In the genomic region with DNA sequence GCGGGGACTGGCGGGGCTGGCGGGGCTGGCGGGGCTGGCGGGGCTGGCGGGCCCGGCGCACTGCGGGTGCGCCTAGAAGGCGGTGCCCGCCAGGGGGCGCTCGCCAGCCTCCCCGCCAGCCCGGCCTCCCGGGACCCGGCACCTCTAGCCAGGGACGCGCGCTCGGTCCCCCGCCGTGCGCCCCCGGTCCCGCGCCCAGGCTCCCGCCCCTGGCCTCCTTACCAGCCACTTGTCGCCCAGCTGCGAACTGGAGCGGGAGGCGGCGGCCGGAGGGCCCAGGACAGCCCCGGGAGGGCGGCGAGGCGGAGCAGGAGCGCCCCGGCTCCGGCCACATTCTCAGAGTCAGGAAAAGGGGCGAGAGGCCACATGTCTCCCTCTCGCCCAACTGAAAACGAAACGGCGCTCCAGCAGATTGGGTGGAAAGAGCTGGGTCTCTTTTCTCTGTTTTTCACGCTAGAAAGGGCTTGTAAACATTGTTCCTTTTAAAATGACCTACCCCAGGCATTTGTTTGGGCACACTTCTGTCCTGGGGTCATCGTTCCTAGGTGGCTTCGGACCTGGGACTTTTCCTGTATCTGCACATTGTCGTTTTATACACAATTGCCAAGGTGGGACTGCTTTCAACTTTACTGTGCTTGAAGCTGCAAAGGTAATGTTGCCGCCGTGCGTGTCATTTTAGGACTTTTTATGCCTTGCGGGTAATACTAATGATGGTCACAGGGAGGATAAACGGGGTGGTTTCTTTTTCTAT, we compare ENCODE assay signal across 8 cellular contexts. TPM values are rescaled to one million over a fixed set of nuclear protein-coding genes. Genes with fewer than 3 reads are reported as not detected.
A peak's percentile ranks its signal among the peaks of the same experiment; 100 is the strongest.
DNase-seq lines count a peak whose midpoint lies in the region; ATAC-seq and TF ChIP-seq lines count a peak whose summit lies in the region.

No MANE protein-coding gene starts in this region.

- no peaks in the 10 kb centered on the region for H3K9me3 Mint-ChIP-seq in neural crest cell

- H3K27me3 ChIP-seq in ACC112 (ENCODE audit: insufficient read depth, low read length) = peaks cover 43% of the 10 kb centered on the region
- peaks cover 0 to 16% (median 15%) of the 10 kb centered on the region in 3 donors for H3K27me3 ChIP-seq in stomach

- no peaks in the 10 kb centered on the region for H3K9me3 ChIP-seq in stomach

- peaks cover 42% of the 10 kb centered on the region for H3K27me3 Mint-ChIP-seq in neural crest cell (ENCODE audit: low read depth)

- peak overlapping the region; percentile 90 for H3K4me3 Mint-ChIP-seq in neural crest cell

- TF ChIP-seq POLR2A in stomach (IDR thresholded peaks at IDR 0.05) = no peak

- H3K4me3 ChIP-seq in ACC112 (ENCODE audit: low read depth, low read length) (peak overlapping the region; percentile 85), foreskin fibroblast (ENCODE audit: low read depth in 1 of 2, low read length in 2 of 2) (peak overlapping the region; percentile 55 to 65), stomach (peak overlapping the region; percentile 57 to 90 (median 72))

- peaks cover 34% of the 10 kb centered on the region for H3K4me1 Mint-ChIP-seq in neural crest cell

- WGBS in stomach, 5 donors = 1 to 10% (median 2%) methylated on average over 13 to 56 of the region's 56 CpGs

- H3K36me3 ChIP-seq in ACC112 (ENCODE audit: insufficient read depth, low read length) = no peaks in the 10 kb centered on the region
- H3K36me3 ChIP-seq in stomach = no peaks in the 10 kb centered on the region

- ATAC-seq in GM18508 (IDR thresholded peaks at IDR 0.05; ENCODE audit: insufficient read depth, unreplicated experiment) = peak; percentile 55
- peak; percentile 93 for ATAC-seq in HG03066 (IDR thresholded peaks at IDR 0.05; ENCODE audit: low read depth, unreplicated experiment)

- no peak for TF ChIP-seq EP300 in stomach (IDR thresholded peaks at IDR 0.05)

- H3K27ac ChIP-seq in ACC112 (ENCODE audit: low read depth, low read length) (no peak overlapping the region), stomach (peak overlapping the region; percentile 71 to 86 (median 84))

- no peak overlapping the region for H3K27ac Mint-ChIP-seq in neural crest cell (ENCODE audit: unreplicated experiment)

- DNase-seq in RPMI7951 (ENCODE audit: low read depth) (peak; percentile 40), foreskin fibroblast (peak; percentile 55 to 87), neural crest cell (ENCODE audit: low read depth, low spot score) (peak; percentile 75), stomach (peak; percentile 77)
- peak; percentile 95 for DNase-seq in activated effector memory CD4-positive, alpha-beta T cell treated with anti-CD3 and anti-CD28 coated beads, Interleukin-2, amount 50 U/mL, for 16 hours

- H3K4me1 ChIP-seq in ACC112 (ENCODE audit: control insufficient read depth, insufficient read depth, low read length, unreplicated experiment) (no peaks in the 10 kb centered on the region), stomach (peaks cover 0 to 22% (median 8%) of the 10 kb centered on the region in 4 donors)

- no peaks in the 10 kb centered on the region for H3K79me2 ChIP-seq in ACC112 (ENCODE audit: control insufficient read depth, insufficient read depth, low read length, unreplicated experiment)

- intact Hi-C loops in stomach (cut with DNase I; ENCODE audit: low total_unique reads) = no loop called here

- H2AFZ ChIP-seq in ACC112 (ENCODE audit: low read length, unreplicated experiment) = peak overlapping the region; percentile 86

- H3K36me3 Mint-ChIP-seq in neural crest cell (ENCODE audit: low read depth) = peaks cover 5% of the 10 kb centered on the region

- peak; percentile 8 for TF ChIP-seq CTCF in foreskin fibroblast (IDR thresholded peaks at IDR 0.05; ENCODE audit: low read depth, low read length)
- peak; percentile 76 for TF ChIP-seq CTCF in neural crest cell (conservative IDR thresholded peaks at IDR 0.05)
- peak in 3 of 7 experiments; percentile 46 to 79 (median 48) for TF ChIP-seq CTCF in stomach (IDR thresholded peaks at IDR 0.05)

RNA-seq across cellular contexts. Expression of a gene that starts 0.4 kb away (rescaled TPM):
- total RNA-seq in RPMI7951 (2014; rRNA removed; shearing (Covaris generic)) = not detected in 2 replicates
- total RNA-seq in neural crest cell = 3.2 and 3.3 TPM in 2 replicates
- total RNA-seq in stomach = 1 to 10 TPM in 2 of 5 donors, under 1 TPM in 2, not detected in 1; 0.45 to 5.1 (median 1.8) TPM
- 1 to 10 TPM in 1 of 3 donors, under 1 TPM in 2; 0.25 to 1.5 (median 0.63) TPM for polyA plus RNA-seq in stomach

Comparison
In these comparisons a context has a peak if more than half of its experiments do, and no peak if none do; other contexts are left out.
1. DNase-seq: peak in every context shown above with its lines; median percentile 95 in activated effector memory CD4-positive, alpha-beta T cell treated with anti-CD3 and anti-CD28 coated beads, Interleukin-2, amount 50 U/mL, for 16 hours; 77 in stomach; 75 in neural crest cell; 71 in foreskin fibroblast; 40 in RPMI7951.